8 cellular contexts compared by ENCODE assay signal in the genomic region with DNA sequence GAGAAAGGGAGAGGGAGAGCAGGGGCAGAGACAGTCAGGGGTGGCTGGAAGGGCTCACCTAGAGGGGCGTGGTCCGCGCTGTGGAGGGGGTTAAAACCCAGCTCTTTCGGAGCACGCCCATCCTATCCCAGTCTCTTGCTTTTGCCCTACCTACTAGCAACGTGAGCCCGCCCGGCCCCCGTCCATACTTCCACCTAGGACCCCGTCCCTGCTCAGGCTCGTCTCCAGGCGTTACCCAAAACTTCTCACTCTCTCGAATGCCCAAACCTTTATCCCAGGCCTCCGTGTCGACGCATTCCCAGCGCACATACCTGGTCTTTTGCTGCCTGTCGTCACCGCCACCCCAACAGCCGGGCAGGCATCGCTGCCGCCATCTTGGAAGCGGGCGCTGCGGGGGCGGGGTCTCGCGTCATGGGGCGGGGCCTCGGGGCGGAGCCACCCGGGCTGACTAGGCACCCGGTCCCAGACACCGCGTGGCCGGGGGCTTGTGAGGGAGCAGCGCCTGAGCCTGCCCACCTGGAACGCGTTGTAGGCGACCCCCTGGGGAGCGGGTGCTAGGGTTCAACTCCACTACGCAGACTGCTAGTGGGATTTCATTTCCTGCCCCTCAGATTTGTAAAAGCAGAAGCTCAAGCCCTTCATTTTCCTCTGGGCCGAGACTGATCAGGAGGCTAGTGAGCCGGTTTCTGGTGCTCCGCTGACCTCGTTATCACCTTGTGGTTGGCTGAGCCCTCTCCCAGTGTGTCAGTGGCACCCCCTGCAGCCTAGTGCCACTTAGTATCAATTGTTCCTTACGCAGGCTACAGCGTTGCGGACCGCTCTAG. TPM values are rescaled to one million over a fixed set of nuclear protein-coding genes. Genes with fewer than 3 reads are reported as not detected.
A peak's percentile ranks its signal among the peaks of the same experiment; 100 is the strongest.
DNase-seq lines count a peak whose midpoint lies in the region; ATAC-seq and TF ChIP-seq lines count a peak whose summit lies in the region.

Gene B4GALT3, minus strand, starts transcription at position 396 of the 824 bp plus-strand sequence. CDS start 1,447 bp downstream, outside the sequence.

- H3K27me3 ChIP-seq in heart right ventricle (no peaks in the 10 kb centered on the region), upper lobe of left lung (no peaks in the 10 kb centered on the region)

- peak in 2 of 4 donors; percentile 54 to 84 for TF ChIP-seq POLR2A in upper lobe of left lung (IDR thresholded peaks at IDR 0.05)

- H3K9me3 ChIP-seq in T-helper 17 cell (ENCODE audit: control insufficient read depth, low read length, poor library complexity, severe bottlenecking): no peaks in the 10 kb centered on the region
- H3K9me3 ChIP-seq in heart right ventricle: no peaks in the 10 kb centered on the region
- no peaks in the 10 kb centered on the region for H3K9me3 ChIP-seq in upper lobe of left lung

- ATAC-seq in HG02852 (IDR thresholded peaks at IDR 0.05; ENCODE audit: unreplicated experiment): peak; percentile 87
- ATAC-seq in T-helper 17 cell: peak; percentile 93
- ATAC-seq in heart right ventricle: peak; percentile 95 to 98 (median 97)
- ATAC-seq in upper lobe of left lung (ENCODE audit: low FRiP score in 2 of 2): peak; percentile 96 to 99

- TF ChIP-seq CTCF in GM13977 (IDR thresholded peaks at IDR 0.05; ENCODE audit: extremely low read depth, insufficient read depth, missing control alignments): no peak
- peak in 6 of 9 donors; percentile 12 to 46 (median 24) for TF ChIP-seq CTCF in heart right ventricle (IDR thresholded peaks at IDR 0.05)
- peak in 2 of 6 experiments; percentile 12 to 21 for TF ChIP-seq CTCF in upper lobe of left lung (IDR thresholded peaks at IDR 0.05)

- H3K4me3 Mint-ChIP-seq in T-helper 17 cell: peak within 1 kb of the TSS; percentile 100

- peak within 1 kb of the TSS; percentile 93 for H3K27ac Mint-ChIP-seq in T-helper 17 cell

- TF ChIP-seq EP300 in upper lobe of left lung (IDR thresholded peaks at IDR 0.05): peak in 1 of 4 donors; percentile 7

- peak; percentile 95 for DNase-seq in GM13977 (ENCODE audit: low spot score)
- DNase-seq in NCI-H1694 treated with DMSO at 0.1 percent for 48 hours (lab: John Stamatoyannopoulos, UW): peak; percentile 64
- peak; percentile 91 to 95 (median 93) for DNase-seq in T-helper 17 cell
- DNase-seq in amniotic epithelial cell (ENCODE audit: low read depth): peak; percentile 54
- DNase-seq in heart right ventricle: peak; percentile 89 to 93
- peak; percentile 96 for DNase-seq in posterior vena cava (ENCODE audit: low spot score)
- DNase-seq in upper lobe of left lung: peak; percentile 90 to 100

- in situ Hi-C loops in GM13977 (cut with MboI; ENCODE audit: low pct_unique_long_range_greater_than_20kb, low sequenced_read_pairs, unreplicated experiment): loop anchor here (25.0 kb wide), 1 partner anchor 535 kb away; the partner anchor contains the start of genes FCRLA and FCRLB

- H3K27me3 Mint-ChIP-seq in T-helper 17 cell: no peaks in the 10 kb centered on the region

- peaks cover 0 to 40% (median 10%) of the 10 kb centered on the region in 9 donors for H3K36me3 ChIP-seq in heart right ventricle
- peaks cover 12 to 36% (median 25%) of the 10 kb centered on the region in 4 donors for H3K36me3 ChIP-seq in upper lobe of left lung

- intact Hi-C loops in heart right ventricle (cut with DNase I): no loop called here
- intact Hi-C loops in posterior vena cava (cut with DNase I): no loop called here

- H3K4me3 ChIP-seq in heart right ventricle: peak within 1 kb of the TSS; percentile 60 to 89 (median 76)
- peak within 1 kb of the TSS; percentile 39 to 77 (median 64) for H3K4me3 ChIP-seq in upper lobe of left lung

- H3K36me3 Mint-ChIP-seq in T-helper 17 cell (ENCODE audit: low read depth): peaks cover 10% of the 10 kb centered on the region

- peaks cover 59% of the 10 kb centered on the region for H3K4me1 Mint-ChIP-seq in T-helper 17 cell

- 3 to 4% methylated on average over 50 of the region's 50 CpGs for WGBS in heart right ventricle, 2 donors
- WGBS in upper lobe of left lung, 2 donors: 5 to 12% methylated on average over 20 to 44 of the region's 50 CpGs

- H3K27ac ChIP-seq in heart right ventricle (peak within 1 kb of the TSS; percentile 70 to 93 (median 88)), upper lobe of left lung (peak within 1 kb of the TSS; percentile 83 to 94 (median 93))

- peaks cover 3 to 53% (median 29%) of the 10 kb centered on the region in 9 donors for H3K4me1 ChIP-seq in heart right ventricle
- peaks cover 19 to 29% (median 24%) of the 10 kb centered on the region in 4 donors for H3K4me1 ChIP-seq in upper lobe of left lung

RNA-seq across cellular contexts. Expression of gene B4GALT3, which starts in this region (rescaled TPM):
- total RNA-seq in T-helper 17 cell (10 to 100 TPM; 43.7 to 49.2 TPM), heart right ventricle (10 to 100 TPM; 12.1 to 28.9 (median 19.6) TPM), posterior vena cava (10 to 100 TPM; 12.7 to 17.3 TPM), upper lobe of left lung (10 to 100 TPM; 12.3 to 37.1 (median 27.2) TPM)
- 10 to 100 TPM; 11.5 to 25.5 TPM for polyA plus RNA-seq in heart right ventricle

Comparison
In these comparisons a context has a peak if more than half of its experiments do, and no peak if none do; other contexts are left out.
1. Peak in every context shown above with its lines: DNase-seq, ATAC-seq, H3K4me3 ChIP-seq and H3K27ac ChIP-seq.